In genomic region chr12:69585189-69586062, GRCh38 we compare ENCODE assay signal across 8 cellular contexts. TPM values are rescaled to one million over a fixed set of nuclear protein-coding genes. Genes with fewer than 3 reads are reported as not detected.
DNase-seq lines count a peak whose midpoint lies in the region; ATAC-seq, FAIRE-seq and TF ChIP-seq lines count a peak whose summit lies in the region.

Gene CCT2 (plus strand): TSS chr12:69585459. CDS start chr12:69585522, 63 bp downstream.

- peaks cover 8% of the 10 kb centered on the region for H4K20me1 ChIP-seq in smooth muscle cell (ENCODE audit: low read depth)

- H3K79me2 ChIP-seq in smooth muscle cell (ENCODE audit: low read depth), result peaks cover 37% of the 10 kb centered on the region

- peaks cover 11% of the 10 kb centered on the region for H3F3A ChIP-seq in smooth muscle cell (ENCODE audit: low read depth)

- peak; percentile 64 for DNase-seq in AG09309 (ENCODE audit: low read depth)
- DNase-seq in NCI-H2227 treated with DMSO at 0.1 percent for 48 hours (lab: John Stamatoyannopoulos, UW), result peak; percentile 96
- DNase-seq in bronchial epithelial cell (ENCODE audit: low read depth), result peak; percentile 88
- peak; percentile 98 for DNase-seq in iPS-NIHi11 (ENCODE audit: low spot score)
- peak; percentile 82 for DNase-seq in smooth muscle cell (lab: John Stamatoyannopoulos, UW; ENCODE audit: unreplicated experiment)

- ATAC-seq in GM18909 (IDR thresholded peaks at IDR 0.05; ENCODE audit: poor library complexity, unreplicated experiment) (peak; percentile 98), HG03175 (IDR thresholded peaks at IDR 0.05; ENCODE audit: unreplicated experiment) (peak; percentile 98)

- TF ChIP-seq CTCF in AG09309 (IDR thresholded peaks at IDR 0.05; ENCODE audit: control insufficient read depth, insufficient read depth, low read depth, low read length, missing control alignments) (peak; percentile 48), WI38 (IDR thresholded peaks at IDR 0.05; ENCODE audit: low read depth, low read length) (peak; percentile 39; the same call in 1 of the 2 replicates), bronchial epithelial cell (IDR thresholded peaks at IDR 0.05; ENCODE audit: insufficient read depth, low read length, severe bottlenecking) (peak; percentile 44), smooth muscle cell (IDR thresholded peaks at IDR 0.05; ENCODE audit: borderline replicate concordance, insufficient read depth, poor library complexity, severe bottlenecking) (peak; percentile 35)

- H3K27me3 ChIP-seq in bronchial epithelial cell (ENCODE audit: control insufficient read depth, insufficient read depth, low read length) (no peaks in the 10 kb centered on the region), smooth muscle cell (ENCODE audit: low read depth) (no peaks in the 10 kb centered on the region)

- peak within 1 kb of the TSS; percentile 92 for H3K4me3 ChIP-seq in AG09309 (ENCODE audit: control insufficient read depth, low read depth, low read length)
- H3K4me3 ChIP-seq in WI38 (ENCODE audit: low read depth, low read length), result peak within 1 kb of the TSS; percentile 100
- H3K4me3 ChIP-seq in bronchial epithelial cell (ENCODE audit: low read depth, low read length), result peak within 1 kb of the TSS; percentile 80
- peak within 1 kb of the TSS; percentile 95 for H3K4me3 ChIP-seq in smooth muscle cell

- H3K4me2 ChIP-seq in smooth muscle cell, result peak within 1 kb of the TSS; percentile 99

- no peaks in the 10 kb centered on the region for H3K9me3 ChIP-seq in smooth muscle cell (replicated peaks; ENCODE audit: low read depth)

- 2% methylated on average over 62 of the region's 63 CpGs for WGBS in smooth muscle cell (ENCODE audit: low lambda C conversion rate)

- H3K9ac ChIP-seq in smooth muscle cell (ENCODE audit: low read depth), result peak within 1 kb of the TSS; percentile 96

- H3K4me1 ChIP-seq in smooth muscle cell (ENCODE audit: low read depth), result peaks cover 21% of the 10 kb centered on the region

- H2AFZ ChIP-seq in smooth muscle cell (ENCODE audit: low read depth), result peak within 1 kb of the TSS; percentile 87

- H3K27ac ChIP-seq in smooth muscle cell (ENCODE audit: low read depth), result peak within 1 kb of the TSS; percentile 96

- no peak for FAIRE-seq in bronchial epithelial cell (lab: Jason Lieb, UNC)

- peaks cover 7% of the 10 kb centered on the region for H3K36me3 ChIP-seq in bronchial epithelial cell (ENCODE audit: control insufficient read depth, insufficient read depth, low read length)
- H3K36me3 ChIP-seq in smooth muscle cell (ENCODE audit: low read depth), result peaks cover 27% of the 10 kb centered on the region

RNA-seq across cellular contexts. Expression of gene CCT2, which starts in this region (rescaled TPM):
- 150 and 235 TPM in 2 replicates for total RNA-seq in bronchial epithelial cell
- 236 and 280 TPM in 2 replicates for total RNA-seq in smooth muscle cell
- 151 and 171 TPM in 2 replicates for polyA plus RNA-seq in smooth muscle cell

Comparison
In these comparisons a context has a peak if more than half of its experiments do, and no peak if none do; other contexts are left out.
1. Peak in every context shown above with its lines: DNase-seq, ATAC-seq, H3K4me3 ChIP-seq and H3K27ac ChIP-seq.